Comparison of ENCODE assay signal across 8 cellular contexts in the genomic region with DNA sequence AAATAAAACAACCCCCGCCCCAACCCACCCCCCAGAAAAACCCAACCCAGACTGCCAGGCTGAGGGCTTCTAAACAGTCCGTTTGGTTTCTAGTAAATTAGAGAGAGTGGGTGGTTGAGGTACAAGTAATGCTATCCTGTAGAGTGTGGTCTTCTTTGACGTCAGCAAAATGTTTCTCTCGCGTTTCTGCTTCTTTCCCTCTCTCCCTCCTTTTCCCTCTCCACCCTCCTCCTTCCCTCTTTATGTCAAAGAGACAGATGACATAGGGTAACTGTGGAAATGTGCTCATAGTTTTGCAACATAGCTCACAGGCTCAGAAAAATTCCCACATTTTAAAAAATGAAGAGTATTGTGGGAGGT.
DNase-seq lines count a peak whose midpoint lies in the region; ATAC-seq and TF ChIP-seq lines count a peak whose summit lies in the region.

No MANE protein-coding gene starts in this region.

- DNase-seq in GM13977 (ENCODE audit: low spot score) (peak; percentile 49), T-helper 17 cell (no peak), foreskin fibroblast (no peak), sciatic nerve (ENCODE audit: low spot score) (no peak)
- DNase-seq in activated CD4-positive, CD25-positive, alpha-beta regulatory T cell (lab: John Stamatoyannopoulos, UW) = no peak
- DNase-seq in stimulated activated CD4-positive, alpha-beta T cell treated with anti-CD3 and anti-CD28 coated beads, Interleukin-1b, Interleukin-23, amount 100 ng/mL, for 48 hours = no peak

- H3K27ac Mint-ChIP-seq in T-helper 17 cell = peak overlapping the region; percentile 91

- H3K36me3 Mint-ChIP-seq in T-helper 17 cell (ENCODE audit: low read depth) = no peaks in the 10 kb centered on the region

- H3K4me3 ChIP-seq in foreskin fibroblast (ENCODE audit: low read depth in 1 of 2, low read length in 2 of 2) = peak overlapping the region; percentile 30 to 49

- no peak overlapping the region for H3K4me3 Mint-ChIP-seq in T-helper 17 cell

- ATAC-seq in T-helper 17 cell (peak; percentile 22), sciatic nerve (peak; percentile 56), HG03442 (IDR thresholded peaks at IDR 0.05; ENCODE audit: unreplicated experiment) (no peak), GM21786 (IDR thresholded peaks at IDR 0.05; ENCODE audit: unreplicated experiment) (no peak)

- no peaks in the 10 kb centered on the region for H3K9me3 ChIP-seq in T-helper 17 cell (ENCODE audit: control insufficient read depth, low read length, poor library complexity, severe bottlenecking)

- peaks cover 38% of the 10 kb centered on the region for H3K4me1 Mint-ChIP-seq in T-helper 17 cell

- intact Hi-C loops in sciatic nerve (cut with DNase I) = loop anchor here (10.0 kb wide), 1 partner anchor 376 kb away; no protein-coding TSS in a partner anchor

- in situ Hi-C loops in GM13977 (cut with MboI; ENCODE audit: low pct_unique_long_range_greater_than_20kb, low sequenced_read_pairs, unreplicated experiment) = loop anchor here (10.0 kb wide), 1 partner anchor 476 kb away; no protein-coding TSS in a partner anchor

- H3K27me3 Mint-ChIP-seq in T-helper 17 cell = no peaks in the 10 kb centered on the region

- TF ChIP-seq CTCF in GM13977 (IDR thresholded peaks at IDR 0.05; ENCODE audit: extremely low read depth, insufficient read depth, missing control alignments) (no peak), foreskin fibroblast (IDR thresholded peaks at IDR 0.05; ENCODE audit: low read depth, low read length) (no peak)

Comparison
In these comparisons a context has a peak if more than half of its experiments do, and no peak if none do; other contexts are left out.
1. ATAC-seq: peak in T-helper 17 cell (single experiment) and sciatic nerve (single experiment); none in HG03442 (single experiment) and GM21786 (single experiment).